ENCODE assay signal across 15 cellular contexts in genomic region chr15:48500595-48500994, GRCh38.
"Had no signal": no experiment of that assay in that cellular context is flagged by ENCODE, and none has a peak within 500 bp of the region (broad histone marks: within the 10 kb centered on the region; RNA-seq: fewer than 3 reads in every experiment).

No MANE protein-coding gene starts in this region.

- H3K27ac ChIP-seq: epithelial cell of prostate, gastrocnemius medialis, heart left ventricle, lower lobe of right lung, neural progenitor cell, pancreas, sigmoid colon, WERI-Rb-1 had no signal

- H3K27me3 ChIP-seq: gastrocnemius medialis, heart left ventricle, neural progenitor cell, pancreas, sigmoid colon had no signal

- H3K4me2 ChIP-seq: neural progenitor cell had no signal

- DNase-seq: activated CD4-positive, alpha-beta memory T cell treated with anti-CD3 and anti-CD28 coated beads for 36 hours; activated CD8-positive, alpha-beta memory T cell treated with anti-CD3 and anti-CD28 coated beads, Interleukin-2, amount 10 ng/mL, durations not matched to agents 7 days and 5 days; activated T-cell treated with anti-CD3 and anti-CD28 coated beads, Interleukin-2, amount 50 U/mL, for 1 hour; effector memory CD8-positive, alpha-beta T cell; gastrocnemius medialis; heart left ventricle; left cardiac atrium; lower lobe of right lung; naive B cell; pancreas; sigmoid colon; stimulated activated CD4-positive, alpha-beta T cell treated with anti-CD3 and anti-CD28 coated beads, Interleukin-1b, Interleukin-23, amount 100 ng/mL, for 48 hours; WERI-Rb-1 had no signal

- H3K9me3 ChIP-seq: gastrocnemius medialis, heart left ventricle, lower lobe of right lung, pancreas, sigmoid colon had no signal

- H3K9ac ChIP-seq: neural progenitor cell had no signal

- H3K4me1 ChIP-seq: gastrocnemius medialis, lower lobe of right lung, neural progenitor cell, pancreas, sigmoid colon had no signal

- H3K36me3 ChIP-seq: gastrocnemius medialis, neural progenitor cell, pancreas, WERI-Rb-1 had no signal

- H2AFZ ChIP-seq: neural progenitor cell had no signal

- H3K4me3 ChIP-seq: gastrocnemius medialis, heart left ventricle, lower lobe of right lung, neural progenitor cell, pancreas, sigmoid colon had no signal
